Comparison of ENCODE assay signal across 1 cellular context in genomic region chr19:35040826-35041547, GRCh38.
TF ChIP-seq lines count a peak whose summit lies in the region.

No MANE protein-coding gene starts in this region.

TF ChIP-seq in K562, 482 proteins besides CTCF, POLR2A, EP300 and RAD21 (continued from another document and continues in another):
- TF ChIP-seq ZBTB11 (CRISPR knock-in tag; IDR thresholded peaks at IDR 0.05) (peak in 1 of 3 experiments; percentile 56; a peak in 1 of 6 replicates), ZNF444 (CRISPR knock-in tag; IDR thresholded peaks at IDR 0.05) (no peak), YBX1 (IDR thresholded peaks at IDR 0.05) (no peak), XRCC4 (IDR thresholded peaks at IDR 0.05; ENCODE audit: extremely low read depth, insufficient read depth, insufficient read length) (no peak), ARHGAP35 (IDR thresholded peaks at IDR 0.05; ENCODE audit: partially characterized antibody) (no peak), RBM22 (IDR thresholded peaks at IDR 0.05; ENCODE audit: low read depth, low read length, poor library complexity, severe bottlenecking) (no peak), ZBTB34 (CRISPR knock-in tag; IDR thresholded peaks at IDR 0.05) (no peak), CAMTA2 (CRISPR knock-in tag; conservative IDR thresholded peaks at IDR 0.05) (no peak), ARID2 (IDR thresholded peaks at IDR 0.05) (no peak), GABPB1 (CRISPR knock-in tag; IDR thresholded peaks at IDR 0.05) (peak; percentile 84), ZBTB17 (CRISPR knock-in tag; IDR thresholded peaks at IDR 0.05) (0 out of 2 replicates have a peak, but pooled peaks have one; percentile 53), HINFP (tag; conservative IDR thresholded peaks at IDR 0.05; ENCODE audit: low read depth) (0 out of 2 replicates have a peak, but pooled peaks have one; percentile 66), SMAD2 (IDR thresholded peaks at IDR 0.05; ENCODE audit: low read depth, low read length) (no peak), ZNF146 (CRISPR knock-in tag; IDR thresholded peaks at IDR 0.05; ENCODE audit: unreplicated experiment) (no peak), STAT5B (CRISPR knock-in tag; IDR thresholded peaks at IDR 0.05) (no peak), HNRNPH1 (optimal IDR thresholded peaks at IDR 0.05; ENCODE audit: low read depth, low read length) (no peak), RNF219 (CRISPR knock-in tag; IDR thresholded peaks at IDR 0.05) (no peak), RFX5 (IDR thresholded peaks at IDR 0.05; ENCODE audit: low read depth, low read length) (no peak), ID3 (CRISPR knock-in tag; IDR thresholded peaks at IDR 0.05) (no peak), ID3 (tag; IDR thresholded peaks at IDR 0.05) (peak; percentile 90), ZC3H4 (CRISPR knock-in tag; IDR thresholded peaks at IDR 0.05; ENCODE audit: borderline replicate concordance) (no peak), CCAR2 (IDR thresholded peaks at IDR 0.05; ENCODE audit: low read depth, low read length) (no peak), NFIC (IDR thresholded peaks at IDR 0.05) (peak; percentile 58), ELF2 (CRISPR knock-in tag; IDR thresholded peaks at IDR 0.05) (no peak), ZNF253 (CRISPR knock-in tag; conservative IDR thresholded peaks at IDR 0.05) (no peak), BRD4 (IDR thresholded peaks at IDR 0.05) (no peak), ARID3B (CRISPR knock-in tag; IDR thresholded peaks at IDR 0.05; ENCODE audit: borderline replicate concordance) (no peak), BACH1 (tag; IDR thresholded peaks at IDR 0.05) (peak; percentile 71), ZNF696 (CRISPR knock-in tag; conservative IDR thresholded peaks at IDR 0.05) (no peak), ZNF740 (CRISPR knock-in tag; IDR thresholded peaks at IDR 0.05) (no peak), ZNF740 (tag; IDR thresholded peaks at IDR 0.05) (no peak; a peak in 1 of 4 replicates), ZNF57 (CRISPR knock-in tag; IDR thresholded peaks at IDR 0.05) (no peak), ZNF586 (CRISPR knock-in tag; conservative IDR thresholded peaks at IDR 0.05) (no peak), CEBPB (tag; IDR thresholded peaks at IDR 0.05) (no peak), SMARCA5 (IDR thresholded peaks at IDR 0.05) (no peak), ZNF766 (CRISPR knock-in tag; conservative IDR thresholded peaks at IDR 0.05) (peak; percentile 55; the same call in 1 of the 2 replicates), ZNF699 (CRISPR knock-in tag; IDR thresholded peaks at IDR 0.05; ENCODE audit: insufficient replicate concordance) (no peak), TRIM24 (IDR thresholded peaks at IDR 0.05) (peak; percentile 53 to 77; a peak in 2 of 4 replicates), PRMT5 (CRISPR knock-in tag; IDR thresholded peaks at IDR 0.05) (no peak), E2F8 (IDR thresholded peaks at IDR 0.05; ENCODE audit: low read depth, partially characterized antibody) (peak; percentile 87), HNRNPL (IDR thresholded peaks at IDR 0.05; ENCODE audit: low read depth, low read length) (peak; percentile 98), CREB5 (CRISPR knock-in tag; IDR thresholded peaks at IDR 0.05) (no peak), MTA2 (IDR thresholded peaks at IDR 0.05; ENCODE audit: low read depth) (peak; percentile 8; the same call in 1 of the 2 replicates), MYNN (IDR thresholded peaks at IDR 0.05) (no peak; the same call in 1 of the 2 replicates), MYNN (CRISPR knock-in tag; IDR thresholded peaks at IDR 0.05) (no peak), NR3C1 (CRISPR knock-in tag; IDR thresholded peaks at IDR 0.05) (no peak), ZNF384 (IDR thresholded peaks at IDR 0.05; ENCODE audit: low read depth, low read length) (no peak), ZBTB9 (CRISPR knock-in tag; IDR thresholded peaks at IDR 0.05) (peak; percentile 90), ZBTB33 (CRISPR knock-in tag; IDR thresholded peaks at IDR 0.05) (peak; percentile 59), ARNT (IDR thresholded peaks at IDR 0.05) (no peak)
